Comparison of ENCODE assay signal across 9 cellular contexts in genomic region chr20:20668639-20669038, GRCh38. TPM values are rescaled to one million over a fixed set of nuclear protein-coding genes. Genes with fewer than 3 reads are reported as not detected.
DNase-seq lines count a peak whose midpoint lies in the region; ATAC-seq, FAIRE-seq and TF ChIP-seq lines count a peak whose summit lies in the region.
"Had no signal": no experiment of that assay in that cellular context is flagged by ENCODE, and none has a peak within 500 bp of the region (broad histone marks: within the 10 kb centered on the region; RNA-seq: fewer than 3 reads in every experiment).

No MANE protein-coding gene starts in this region.

- DNase-seq in GM12892 (ENCODE audit: insufficient read length) (peak; percentile 20), KBM-7 (peak; percentile 69), foreskin melanocyte (peak; percentile 89), NCI-H2029 (lab: John Stamatoyannopoulos, UW) (no peak), NCI-H1048 (lab: John Stamatoyannopoulos, UW) (no peak), NCI-H2029 treated with DMSO at 0.1 percent for 48 hours (lab: John Stamatoyannopoulos, UW) (no peak), posterior cingulate gyrus (no peak)
- DNase-seq: activated CD4-positive, alpha-beta T cell treated with anti-CD3 and anti-CD28 coated beads for 48 hours had no signal

- no peak for TF ChIP-seq POLR2A in GM12892 (IDR thresholded peaks at IDR 0.05; ENCODE audit: low read depth, low read length)

- intact Hi-C loops in posterior cingulate gyrus (cut with DNase I) = no loop called here

- peak; percentile 78 for FAIRE-seq in GM12892 (lab: Jason Lieb, UNC)

- ATAC-seq in GM21576 (IDR thresholded peaks at IDR 0.05; ENCODE audit: unreplicated experiment) = peak; percentile 99

- in situ Hi-C loops in KBM-7 (cut with MboI; ENCODE audit: low pct_unique_long_range_greater_than_20kb, low sequenced_read_pairs) = no loop called here

RNA-seq across cellular contexts. Expression of gene RALGAPA2, which starts 43.8 kb away (rescaled TPM):
- polyA plus RNA-seq in GM12892 (2012; ENCODE audit: missing spikeins) = 4.8 TPM

Comparison
In these comparisons a context has a peak if more than half of its experiments do, and no peak if none do; other contexts are left out.
1. DNase-seq: peak in GM12892 (single experiment), KBM-7 (single experiment) and foreskin melanocyte (single experiment); none in NCI-H2029 (single experiment), NCI-H1048 (single experiment), NCI-H2029 treated with DMSO at 0.1 percent for 48 hours (single experiment) and posterior cingulate gyrus (0 of 10).